Comparison of ENCODE assay signal across 29 cellular contexts in genomic region chr6:91970700-91971099, GRCh38.
"Had no signal": no experiment of that assay in that cellular context is flagged by ENCODE, and none has a peak within 500 bp of the region (broad histone marks: within the 10 kb centered on the region; RNA-seq: fewer than 3 reads in every experiment).

No MANE protein-coding gene starts in this region.

- H3K4me3 ChIP-seq: left ventricle myocardium inferior, lung, mucosa of descending colon, pancreas, prostate gland, skin epidermis, stomach, testis, thyroid gland, transverse colon, upper lobe of left lung, vagina had no signal

- H3K36me3 Mint-ChIP-seq: stimulated activated naive B cell treated with anti-CD40 and anti-IgM and Interleukin-4, amounts not matched to agents 10 μg/mL and 1 μg/mL and 100 μg/mL, for 72 hours had no signal

- ATAC-seq: mucosa of descending colon; naive thymus-derived CD4-positive, alpha-beta T cell; pancreas; right cardiac atrium; sciatic nerve; stimulated activated naive B cell treated with anti-CD40 and anti-IgM and Interleukin-4, amounts not matched to agents 10 μg/mL and 1 μg/mL and 100 μg/mL, for 72 hours; stimulated activated naive CD8-positive, alpha-beta T cell treated with anti-CD3 and anti-CD28 coated beads, Interleukin-15, Interleukin-2, amounts not matched to agents 100 U/mL and 50 U/mL, for 24 hours had no signal

- H3K4me1 Mint-ChIP-seq: memory B cell; naive thymus-derived CD4-positive, alpha-beta T cell; nephron; neural crest cell; stimulated activated naive B cell treated with anti-CD40 and anti-IgM and Interleukin-4, amounts not matched to agents 10 μg/mL and 1 μg/mL and 100 μg/mL, for 72 hours had no signal

- DNase-seq: islet precursor cell; left ventricle myocardium inferior; midbrain; mucosa of descending colon; naive thymus-derived CD4-positive, alpha-beta T cell; nucleus accumbens; posterior cingulate gyrus; retina; right cardiac atrium; stimulated activated CD4-positive, alpha-beta T cell treated with anti-CD3 and anti-CD28 coated beads, Interleukin-12 subunit alpha, Interleukin-12 subunit beta, amount 100 ng/mL, for 4 hours; stimulated activated CD4-positive, alpha-beta T cell treated with anti-CD3 and anti-CD28 coated beads, Interleukin-15, amount 100 ng/mL, for 24 hours; stimulated activated CD4-positive, alpha-beta T cell treated with anti-CD3 and anti-CD28 coated beads, Interleukin-2, amount 100 ng/mL, for 24 hours; stimulated activated CD4-positive, alpha-beta T cell treated with anti-CD3 and anti-CD28 coated beads, Interleukin-4, amount 100 ng/mL, for 1 hour; stimulated activated naive B cell treated with anti-CD40 and anti-IgM and Interleukin-4, amounts not matched to agents 10 μg/mL and 1 μg/mL and 100 μg/mL, for 72 hours; stimulated activated naive CD8-positive, alpha-beta T cell treated with anti-CD3 and anti-CD28 coated beads, Interleukin-15, Interleukin-2, amounts not matched to agents 100 U/mL and 50 U/mL, for 24 hours; stomach; testis; thyroid gland; transverse colon; upper lobe of left lung had no signal

- H3K4me1 ChIP-seq: left ventricle myocardium inferior, pancreas, prostate gland, stomach, testis, thyroid gland, transverse colon, upper lobe of left lung, vagina had no signal

- H3K27ac Mint-ChIP-seq: memory B cell; naive thymus-derived CD4-positive, alpha-beta T cell; nephron; stimulated activated naive B cell treated with anti-CD40 and anti-IgM and Interleukin-4, amounts not matched to agents 10 μg/mL and 1 μg/mL and 100 μg/mL, for 72 hours had no signal

- H3K27ac ChIP-seq: left ventricle myocardium inferior, pancreas, prostate gland, skin epidermis, stomach, testis, thyroid gland, transverse colon, upper lobe of left lung, vagina had no signal

- H3K9me3 ChIP-seq: pancreas, prostate gland, testis, thyroid gland, transverse colon, vagina had no signal

- H3K4me3 Mint-ChIP-seq: memory B cell; naive thymus-derived CD4-positive, alpha-beta T cell; nephron; neural crest cell; stimulated activated naive B cell treated with anti-CD40 and anti-IgM and Interleukin-4, amounts not matched to agents 10 μg/mL and 1 μg/mL and 100 μg/mL, for 72 hours had no signal

- H3K27me3 Mint-ChIP-seq: memory B cell; naive thymus-derived CD4-positive, alpha-beta T cell; stimulated activated naive B cell treated with anti-CD40 and anti-IgM and Interleukin-4, amounts not matched to agents 10 μg/mL and 1 μg/mL and 100 μg/mL, for 72 hours had no signal

- H3K36me3 ChIP-seq: left ventricle myocardium inferior, pancreas, prostate gland, stomach, thyroid gland, transverse colon, upper lobe of left lung, vagina had no signal
